17 cellular contexts compared by ENCODE assay signal in genomic region chr5:158966691-158967090, GRCh38.
"Had no signal": no experiment of that assay in that cellular context is flagged by ENCODE, and none has a peak within 500 bp of the region (broad histone marks: within the 10 kb centered on the region; RNA-seq: fewer than 3 reads in every experiment).

No MANE protein-coding gene starts in this region.

- H3K4me3 ChIP-seq: breast epithelium, heart left ventricle, pancreas had no signal

- DNase-seq: activated CD4-positive, alpha-beta memory T cell treated with anti-CD3 and anti-CD28 coated beads for 36 hours; activated gamma-delta T cell treated with Interleukin-2 at 50 U/mL for 16 hours; activated naive CD8-positive, alpha-beta T cell treated with anti-CD3 and anti-CD28 coated beads for 36 hours; activated T-cell treated with anti-CD3 and anti-CD28 coated beads, Interleukin-2, amount 50 U/mL, for 48 hours; aorta; endodermal cell; heart left ventricle; pancreas; retina; stimulated activated CD4-positive, alpha-beta T cell treated with anti-CD3 and anti-CD28 coated beads, Interleukin-15, amount 100 ng/mL, for 24 hours; T-cell; T1000; trophoblast cell had no signal

- FAIRE-seq: frontal cortex, islet of Langerhans, pancreas had no signal

- H3K9me3 ChIP-seq: breast epithelium, heart left ventricle, pancreas had no signal

- H3K27me3 ChIP-seq: breast epithelium, heart left ventricle, pancreas had no signal

- ATAC-seq: left lobe of liver, pancreas, T-cell had no signal

- H3K36me3 ChIP-seq: breast epithelium, heart left ventricle, pancreas had no signal

- H3K27ac ChIP-seq: heart left ventricle, pancreas had no signal

- H3K4me1 ChIP-seq: breast epithelium, pancreas had no signal
